In the genomic region with DNA sequence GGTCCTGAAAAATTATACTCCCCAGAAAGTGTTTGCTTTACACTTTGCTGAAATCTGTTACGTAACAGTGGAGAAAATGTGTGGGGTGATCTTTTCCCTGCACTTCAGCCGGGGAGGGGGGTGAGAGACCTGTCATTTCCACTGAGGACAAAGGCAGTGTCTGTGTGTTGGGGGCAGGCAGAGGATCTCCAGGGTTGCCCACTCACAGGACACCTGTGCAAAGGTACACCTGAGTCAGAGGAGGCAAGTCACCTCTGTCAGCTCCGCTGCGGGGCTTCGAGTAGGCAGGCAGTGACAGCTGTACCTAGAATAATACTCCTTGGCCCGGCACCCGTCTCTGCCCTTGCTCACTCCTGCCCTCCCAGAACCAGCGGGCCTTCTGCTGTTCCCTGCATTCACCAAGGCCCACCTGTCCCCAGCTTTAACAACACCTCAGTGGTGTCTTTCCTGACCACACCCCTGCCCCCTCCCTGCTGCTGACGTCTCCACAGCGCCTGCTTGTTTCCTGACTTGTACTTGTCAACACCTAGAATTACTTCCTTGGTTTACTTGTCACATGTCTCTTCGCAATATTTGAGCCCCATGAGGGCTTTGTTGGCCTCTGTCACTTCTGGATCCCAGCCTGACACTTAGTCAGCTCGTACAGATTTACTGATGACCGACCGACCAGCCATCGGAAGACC, we compare ENCODE assay signal across 10 cellular contexts.
DNase-seq lines count a peak whose midpoint lies in the region; ATAC-seq and TF ChIP-seq lines count a peak whose summit lies in the region.
"Had no signal": no experiment of that assay in that cellular context is flagged by ENCODE, and none has a peak within 500 bp of the region (broad histone marks: within the 10 kb centered on the region; RNA-seq: fewer than 3 reads in every experiment).

No MANE protein-coding gene starts in this region.

- no peak overlapping the region for H2BK120ac ChIP-seq in trophoblast cell (ENCODE audit: insufficient read depth, low read length, poor library complexity)

- TF ChIP-seq CTCF in dorsolateral prefrontal cortex (IDR thresholded peaks at IDR 0.05 in 54 of 56, conservative IDR thresholded peaks at IDR 0.05 in 2 of 56; ENCODE audit: low read depth in 1 of 56, partially characterized antibody in 56 of 56), result no peak
- TF ChIP-seq CTCF in lung (IDR thresholded peaks at IDR 0.05; ENCODE audit: control extremely low read depth, extremely low read depth), result no peak

- H3K18ac ChIP-seq in trophoblast cell (ENCODE audit: low read length), result no peak overlapping the region

- no peaks in the 10 kb centered on the region for H3K79me1 ChIP-seq in trophoblast cell (ENCODE audit: low read length)

- no peak overlapping the region for H2BK12ac ChIP-seq in trophoblast cell (ENCODE audit: low read length)

- no peak overlapping the region for H3K14ac ChIP-seq in trophoblast cell (ENCODE audit: low read length)

- no peak overlapping the region for H3K9ac ChIP-seq in Karpas-422 (ENCODE audit: low read length)
- H3K9ac ChIP-seq in trophoblast cell (ENCODE audit: low read length), result no peak overlapping the region

- peak; percentile 24 for ATAC-seq in lung (ENCODE audit: insufficient read depth, low FRiP score)
- peak; percentile 32 for ATAC-seq in aorta (ENCODE audit: low FRiP score)
- no peak for ATAC-seq in stimulated activated effector memory CD8-positive, alpha-beta T cell treated with anti-CD3 and anti-CD28 coated beads, Interleukin-12 subunit alpha, Interleukin-12 subunit beta, amount 100 ng/mL, for 72 hours

- H3K4me1 ChIP-seq in lung (ENCODE audit: control insufficient read depth in 2 of 2, insufficient read depth in 2 of 2, low read length in 2 of 2) (peaks cover 11 to 50% of the 10 kb centered on the region in 2 donors), aorta (ENCODE audit: control insufficient read depth in 1 of 2, insufficient read depth in 2 of 2, low read length in 2 of 2) (peaks cover 2 to 5% of the 10 kb centered on the region in 2 donors), Karpas-422 (ENCODE audit: low read length) (no peaks in the 10 kb centered on the region), trophoblast cell (ENCODE audit: control insufficient read depth in 1 of 2, insufficient read depth in 2 of 2, low read length in 2 of 2) (no peaks in the 10 kb centered on the region)

- no peak overlapping the region for H3K4me3 ChIP-seq in dorsolateral prefrontal cortex
- H3K4me3 ChIP-seq in lung, result no peak overlapping the region
- no peak overlapping the region for H3K4me3 ChIP-seq in aorta (ENCODE audit: low read length in 2 of 2)
- no peak overlapping the region for H3K4me3 ChIP-seq in Karpas-422 (ENCODE audit: low read length)
- H3K4me3 ChIP-seq in trophoblast cell (ENCODE audit: low read depth, low read length), result no peak overlapping the region

- intact Hi-C loops in dorsolateral prefrontal cortex (cut with DNase I), result no loop called here
- intact Hi-C loops in aorta (cut with DNase I), result no loop called here

- H3K4me2 ChIP-seq in Karpas-422 (ENCODE audit: low read depth, low read length, poor library complexity, severe bottlenecking), result no peak overlapping the region
- H3K4me2 ChIP-seq in trophoblast cell (ENCODE audit: low read length), result no peak overlapping the region

- H2AFZ ChIP-seq in Karpas-422 (ENCODE audit: low read length) (no peak overlapping the region), trophoblast cell (ENCODE audit: insufficient read depth, low read length, poor library complexity) (no peak overlapping the region)

- peaks cover 18% of the 10 kb centered on the region for H3K4me1 Mint-ChIP-seq in activated naive CD4-positive, alpha-beta T cell treated with anti-CD3 and anti-CD28 coated beads, Interleukin-2, amount 10 ng/mL, durations not matched to agents 7 days and 5 days
- H3K4me1 Mint-ChIP-seq in stimulated activated effector memory CD8-positive, alpha-beta T cell treated with anti-CD3 and anti-CD28 coated beads, Interleukin-12 subunit alpha, Interleukin-12 subunit beta, amount 100 ng/mL, for 72 hours, result no peaks in the 10 kb centered on the region
- H3K4me1 Mint-ChIP-seq: activated naive CD4-positive, alpha-beta T cell treated with anti-CD3 and anti-CD28 coated beads, Interleukin-2, amount 50 U/mL, for 24 hours had no signal

- H3K9me3 ChIP-seq in lung (ENCODE audit: control insufficient read depth in 2 of 2, insufficient read depth in 1 of 2, low read length in 1 of 2), result no peaks in the 10 kb centered on the region
- H3K9me3 ChIP-seq in aorta (ENCODE audit: control insufficient read depth, low read length), result no peaks in the 10 kb centered on the region
- no peaks in the 10 kb centered on the region for H3K9me3 ChIP-seq in Karpas-422 (ENCODE audit: low read length)
- H3K9me3 ChIP-seq in trophoblast cell (ENCODE audit: insufficient read depth, low read depth, low read length), result peaks cover 2% of the 10 kb centered on the region

- H3K36me3 ChIP-seq in lung (ENCODE audit: control insufficient read depth in 2 of 2, insufficient read depth in 2 of 2, low read length in 2 of 2) (peaks cover 0 to 1% of the 10 kb centered on the region in 2 donors), aorta (ENCODE audit: control insufficient read depth in 1 of 2, insufficient read depth in 2 of 2, low read length in 1 of 2) (no peaks in the 10 kb centered on the region), Karpas-422 (ENCODE audit: insufficient read depth, low read length) (no peaks in the 10 kb centered on the region), trophoblast cell (ENCODE audit: control insufficient read depth in 1 of 2, insufficient read depth in 2 of 2, low read length in 2 of 2) (peaks cover 2 to 3% of the 10 kb centered on the region in 2 experiments)

- H3K27ac Mint-ChIP-seq in activated naive CD4-positive, alpha-beta T cell treated with anti-CD3 and anti-CD28 coated beads, Interleukin-2, amount 10 ng/mL, durations not matched to agents 7 days and 5 days, result peak overlapping the region; percentile 90
- no peak overlapping the region for H3K27ac Mint-ChIP-seq in stimulated activated effector memory CD8-positive, alpha-beta T cell treated with anti-CD3 and anti-CD28 coated beads, Interleukin-12 subunit alpha, Interleukin-12 subunit beta, amount 100 ng/mL, for 72 hours
- H3K27ac Mint-ChIP-seq: activated naive CD4-positive, alpha-beta T cell treated with anti-CD3 and anti-CD28 coated beads, Interleukin-2, amount 50 U/mL, for 24 hours had no signal

- no peaks in the 10 kb centered on the region for H4K20me1 ChIP-seq in Karpas-422 (ENCODE audit: insufficient read depth, low read depth, low read length)

- H3K79me2 ChIP-seq in Karpas-422 (ENCODE audit: low read length) (no peaks in the 10 kb centered on the region), trophoblast cell (ENCODE audit: control insufficient read depth, insufficient read depth, low read length, poor library complexity) (no peaks in the 10 kb centered on the region)

- H4K91ac ChIP-seq in trophoblast cell (ENCODE audit: low read depth, low read length), result no peak overlapping the region

- peak; percentile 64 for DNase-seq in activated naive CD4-positive, alpha-beta T cell treated with anti-CD3 and anti-CD28 coated beads, Interleukin-2, amount 10 ng/mL, durations not matched to agents 7 days and 5 days
- DNase-seq in activated naive CD4-positive, alpha-beta T cell (lab: John Stamatoyannopoulos, UW), result no peak
- DNase-seq in dorsolateral prefrontal cortex (peak in 1 of 10 donors; percentile 46), lung (ENCODE audit: low spot score) (no peak), aorta (no peak), Karpas-422 (no peak), trophoblast cell (no peak)
- DNase-seq in stimulated activated effector memory CD8-positive, alpha-beta T cell treated with anti-CD3 and anti-CD28 coated beads, Interleukin-12 subunit alpha, Interleukin-12 subunit beta, amount 100 ng/mL, for 72 hours (ENCODE audit: low spot score in 2 of 2), result no peak
- DNase-seq: glutamatergic neuron had no signal

- H3K9me3 Mint-ChIP-seq in activated naive CD4-positive, alpha-beta T cell treated with anti-CD3 and anti-CD28 coated beads, Interleukin-2, amount 10 ng/mL, durations not matched to agents 7 days and 5 days, result peaks cover 11% of the 10 kb centered on the region
- peaks cover 4% of the 10 kb centered on the region for H3K9me3 Mint-ChIP-seq in stimulated activated effector memory CD8-positive, alpha-beta T cell treated with anti-CD3 and anti-CD28 coated beads, Interleukin-12 subunit alpha, Interleukin-12 subunit beta, amount 100 ng/mL, for 72 hours
- H3K9me3 Mint-ChIP-seq: activated naive CD4-positive, alpha-beta T cell treated with anti-CD3 and anti-CD28 coated beads, Interleukin-2, amount 50 U/mL, for 24 hours had no signal

- CTCF ChIA-PET in activated naive CD4-positive, alpha-beta T cell treated with anti-CD3 and anti-CD28 coated beads, Interleukin-2, amount 10 ng/mL, durations not matched to agents 7 days and 5 days (lab: Charles Lee), result interaction anchor here (1.0 kb wide), 1 partner anchor 34 kb away, joined by 3 read pairs; no protein-coding TSS in a partner anchor

- H3K27ac ChIP-seq in dorsolateral prefrontal cortex (peak overlapping the region in 49 of 59 donors; percentile 0 to 87 (median 61)), lung (ENCODE audit: low read depth in 1 of 2, low read length in 1 of 2) (peak overlapping the region in 1 of 2 donors; percentile 63), aorta (ENCODE audit: low read depth in 1 of 2, low read length in 2 of 2) (peak overlapping the region in 1 of 2 donors; percentile 31), Karpas-422 (ENCODE audit: low read length) (no peak overlapping the region), trophoblast cell (ENCODE audit: low read depth, low read length) (no peak overlapping the region)

- peaks cover 22% of the 10 kb centered on the region for H3K36me3 Mint-ChIP-seq in activated naive CD4-positive, alpha-beta T cell treated with anti-CD3 and anti-CD28 coated beads, Interleukin-2, amount 10 ng/mL, durations not matched to agents 7 days and 5 days
- no peaks in the 10 kb centered on the region for H3K36me3 Mint-ChIP-seq in stimulated activated effector memory CD8-positive, alpha-beta T cell treated with anti-CD3 and anti-CD28 coated beads, Interleukin-12 subunit alpha, Interleukin-12 subunit beta, amount 100 ng/mL, for 72 hours
- H3K36me3 Mint-ChIP-seq: activated naive CD4-positive, alpha-beta T cell treated with anti-CD3 and anti-CD28 coated beads, Interleukin-2, amount 50 U/mL, for 24 hours had no signal

- no peak overlapping the region for H2AK5ac ChIP-seq in trophoblast cell (ENCODE audit: low read length)

- H3K4ac ChIP-seq in trophoblast cell (ENCODE audit: low read depth, low read length), result no peak overlapping the region

- no peaks in the 10 kb centered on the region for H3K9me2 ChIP-seq in Karpas-422 (replicated peaks; ENCODE audit: insufficient read depth, low read length)

- no peak overlapping the region for H3K23ac ChIP-seq in trophoblast cell (ENCODE audit: low read length)

- H4K8ac ChIP-seq in trophoblast cell (ENCODE audit: low read depth, low read length), result no peak overlapping the region

- WGBS in lung, 2 donors, result 57 to 71% methylated on average over 15 of the region's 15 CpGs
- 38 to 46% methylated on average over 15 of the region's 15 CpGs for WGBS in aorta, 2 donors
- WGBS in trophoblast cell (ENCODE audit: extremely low coverage, insufficient coverage, insufficient read length), result no CpG with 5 or more reads among the region's 15 CpGs

- H2BK5ac ChIP-seq in trophoblast cell (ENCODE audit: low read depth, low read length, poor library complexity), result no peak overlapping the region

- no peak overlapping the region for H3K4me3 Mint-ChIP-seq in activated naive CD4-positive, alpha-beta T cell treated with anti-CD3 and anti-CD28 coated beads, Interleukin-2, amount 10 ng/mL, durations not matched to agents 7 days and 5 days
- H3K4me3 Mint-ChIP-seq in stimulated activated effector memory CD8-positive, alpha-beta T cell treated with anti-CD3 and anti-CD28 coated beads, Interleukin-12 subunit alpha, Interleukin-12 subunit beta, amount 100 ng/mL, for 72 hours, result no peak overlapping the region
- H3K4me3 Mint-ChIP-seq: activated naive CD4-positive, alpha-beta T cell treated with anti-CD3 and anti-CD28 coated beads, Interleukin-2, amount 50 U/mL, for 24 hours had no signal

- H3K27me3 ChIP-seq in dorsolateral prefrontal cortex (no peaks in the 10 kb centered on the region), lung (ENCODE audit: control insufficient read depth, insufficient read depth) (no peaks in the 10 kb centered on the region), aorta (ENCODE audit: control insufficient read depth in 1 of 2, insufficient read depth in 2 of 2, low read length in 1 of 2) (no peaks in the 10 kb centered on the region), Karpas-422 (ENCODE audit: low read length) (0 out of 2 replicates have a peak, but pooled peaks cover 3% of the 10 kb centered on the region), trophoblast cell (ENCODE audit: insufficient read depth, low read length) (no peaks in the 10 kb centered on the region)

- no peaks in the 10 kb centered on the region for H3K27me3 Mint-ChIP-seq in activated naive CD4-positive, alpha-beta T cell treated with anti-CD3 and anti-CD28 coated beads, Interleukin-2, amount 10 ng/mL, durations not matched to agents 7 days and 5 days
- H3K27me3 Mint-ChIP-seq: activated naive CD4-positive, alpha-beta T cell treated with anti-CD3 and anti-CD28 coated beads, Interleukin-2, amount 50 U/mL, for 24 hours had no signal

- H4K12ac ChIP-seq in trophoblast cell (ENCODE audit: low read depth, low read length), result no peak overlapping the region

Comparison
In these comparisons a context has a peak if more than half of its experiments do, and no peak if none do; other contexts are left out.
1. H3K27ac ChIP-seq: peak in dorsolateral prefrontal cortex (49 of 59); none in Karpas-422 (single experiment) and trophoblast cell (single experiment).